ENCODE assay signal across 1 cellular context in genomic region chr6:7270320-7271204, GRCh38.
A peak's percentile ranks its signal among the peaks of the same experiment; 100 is the strongest.
TF ChIP-seq lines count a peak whose summit lies in the region.

No MANE protein-coding gene starts in this region.

TF ChIP-seq in HepG2, 621 proteins besides CTCF, POLR2A, EP300 and RAD21 (continued from another document and continues in another):
- no peak for TF ChIP-seq PBX3 (CRISPR knock-in tag; IDR thresholded peaks at IDR 0.05; ENCODE audit: borderline replicate concordance)
- TF ChIP-seq DMAP1 (CRISPR knock-in tag; IDR thresholded peaks at IDR 0.05) = no peak; the same call in 1 of the 2 replicates
- TF ChIP-seq ZNF274 (CRISPR knock-in tag; IDR thresholded peaks at IDR 0.05) = peak; percentile 20; the same call in 1 of the 2 replicates
- TF ChIP-seq AHR (CRISPR knock-in tag; IDR thresholded peaks at IDR 0.05) = no peak
- TF ChIP-seq, protein P1, sequence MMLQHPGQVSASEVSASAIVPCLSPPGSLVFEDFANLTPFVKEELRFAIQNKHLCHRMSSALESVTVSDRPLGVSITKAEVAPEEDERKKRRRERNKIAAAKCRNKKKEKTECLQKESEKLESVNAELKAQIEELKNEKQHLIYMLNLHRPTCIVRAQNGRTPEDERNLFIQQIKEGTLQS (CRISPR knock-in tag; IDR thresholded peaks at IDR 0.05) = no peak
- TF ChIP-seq MTF2 (CRISPR knock-in tag; IDR thresholded peaks at IDR 0.05; ENCODE audit: borderline replicate concordance) = no peak
- TF ChIP-seq RXRB (CRISPR knock-in tag; IDR thresholded peaks at IDR 0.05; ENCODE audit: borderline replicate concordance) = peak; percentile 76; the same call in 1 of the 2 replicates
- TF ChIP-seq, protein P2, sequence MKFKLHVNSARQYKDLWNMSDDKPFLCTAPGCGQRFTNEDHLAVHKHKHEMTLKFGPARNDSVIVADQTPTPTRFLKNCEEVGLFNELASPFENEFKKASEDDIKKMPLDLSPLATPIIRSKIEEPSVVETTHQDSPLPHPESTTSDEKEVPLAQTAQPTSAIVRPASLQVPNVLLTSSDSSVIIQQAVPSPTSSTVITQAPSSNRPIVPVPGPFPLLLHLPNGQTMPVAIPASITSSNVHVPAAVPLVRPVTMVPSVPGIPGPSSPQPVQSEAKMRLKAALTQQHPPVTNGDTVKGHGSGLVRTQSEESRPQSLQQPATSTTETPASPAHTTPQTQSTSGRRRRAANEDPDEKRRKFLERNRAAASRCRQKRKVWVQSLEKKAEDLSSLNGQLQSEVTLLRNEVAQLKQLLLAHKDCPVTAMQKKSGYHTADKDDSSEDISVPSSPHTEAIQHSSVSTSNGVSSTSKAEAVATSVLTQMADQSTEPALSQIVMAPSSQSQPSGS (CRISPR knock-in tag; IDR thresholded peaks at IDR 0.05) = peak; percentile 58; the same call in 1 of the 2 replicates
- TF ChIP-seq, protein P3, sequence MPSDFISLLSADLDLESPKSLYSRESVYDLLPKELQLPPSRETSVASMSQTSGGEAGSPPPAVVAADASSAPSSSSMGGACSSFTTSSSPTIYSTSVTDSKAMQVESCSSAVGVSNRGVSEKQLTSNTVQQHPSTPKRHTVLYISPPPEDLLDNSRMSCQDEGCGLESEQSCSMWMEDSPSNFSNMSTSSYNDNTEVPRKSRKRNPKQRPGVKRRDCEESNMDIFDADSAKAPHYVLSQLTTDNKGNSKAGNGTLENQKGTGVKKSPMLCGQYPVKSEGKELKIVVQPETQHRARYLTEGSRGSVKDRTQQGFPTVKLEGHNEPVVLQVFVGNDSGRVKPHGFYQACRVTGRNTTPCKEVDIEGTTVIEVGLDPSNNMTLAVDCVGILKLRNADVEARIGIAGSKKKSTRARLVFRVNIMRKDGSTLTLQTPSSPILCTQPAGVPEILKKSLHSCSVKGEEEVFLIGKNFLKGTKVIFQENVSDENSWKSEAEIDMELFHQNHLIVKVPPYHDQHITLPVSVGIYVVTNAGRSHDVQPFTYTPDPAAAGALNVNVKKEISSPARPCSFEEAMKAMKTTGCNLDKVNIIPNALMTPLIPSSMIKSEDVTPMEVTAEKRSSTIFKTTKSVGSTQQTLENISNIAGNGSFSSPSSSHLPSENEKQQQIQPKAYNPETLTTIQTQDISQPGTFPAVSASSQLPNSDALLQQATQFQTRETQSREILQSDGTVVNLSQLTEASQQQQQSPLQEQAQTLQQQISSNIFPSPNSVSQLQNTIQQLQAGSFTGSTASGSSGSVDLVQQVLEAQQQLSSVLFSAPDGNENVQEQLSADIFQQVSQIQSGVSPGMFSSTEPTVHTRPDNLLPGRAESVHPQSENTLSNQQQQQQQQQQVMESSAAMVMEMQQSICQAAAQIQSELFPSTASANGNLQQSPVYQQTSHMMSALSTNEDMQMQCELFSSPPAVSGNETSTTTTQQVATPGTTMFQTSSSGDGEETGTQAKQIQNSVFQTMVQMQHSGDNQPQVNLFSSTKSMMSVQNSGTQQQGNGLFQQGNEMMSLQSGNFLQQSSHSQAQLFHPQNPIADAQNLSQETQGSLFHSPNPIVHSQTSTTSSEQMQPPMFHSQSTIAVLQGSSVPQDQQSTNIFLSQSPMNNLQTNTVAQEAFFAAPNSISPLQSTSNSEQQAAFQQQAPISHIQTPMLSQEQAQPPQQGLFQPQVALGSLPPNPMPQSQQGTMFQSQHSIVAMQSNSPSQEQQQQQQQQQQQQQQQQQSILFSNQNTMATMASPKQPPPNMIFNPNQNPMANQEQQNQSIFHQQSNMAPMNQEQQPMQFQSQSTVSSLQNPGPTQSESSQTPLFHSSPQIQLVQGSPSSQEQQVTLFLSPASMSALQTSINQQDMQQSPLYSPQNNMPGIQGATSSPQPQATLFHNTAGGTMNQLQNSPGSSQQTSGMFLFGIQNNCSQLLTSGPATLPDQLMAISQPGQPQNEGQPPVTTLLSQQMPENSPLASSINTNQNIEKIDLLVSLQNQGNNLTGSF (CRISPR knock-in tag; IDR thresholded peaks at IDR 0.05) = no peak
- no peak for TF ChIP-seq ZNF251 (CRISPR knock-in tag; IDR thresholded peaks at IDR 0.05)
- TF ChIP-seq SMAD3 (CRISPR knock-in tag; IDR thresholded peaks at IDR 0.05) = no peak
- TF ChIP-seq NFATC3 (CRISPR knock-in tag; IDR thresholded peaks at IDR 0.05) = no peak
- TF ChIP-seq, protein P4, sequence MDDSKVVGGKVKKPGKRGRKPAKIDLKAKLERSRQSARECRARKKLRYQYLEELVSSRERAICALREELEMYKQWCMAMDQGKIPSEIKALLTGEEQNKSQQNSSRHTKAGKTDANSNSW (CRISPR knock-in tag; IDR thresholded peaks at IDR 0.05; ENCODE audit: borderline replicate concordance) = no peak
- no peak for TF ChIP-seq ZFP41 (CRISPR knock-in tag; IDR thresholded peaks at IDR 0.05; ENCODE audit: borderline replicate concordance)
- no peak; the same call in 1 of the 2 replicates for TF ChIP-seq ZNF557 (CRISPR knock-in tag; IDR thresholded peaks at IDR 0.05)
- TF ChIP-seq ZNF547 (CRISPR knock-in tag; IDR thresholded peaks at IDR 0.05) = no peak
- TF ChIP-seq BRD4 (CRISPR knock-in tag; IDR thresholded peaks at IDR 0.05) = 0 out of 2 replicates have a peak, but pooled peaks have one; percentile 37
- no peak for TF ChIP-seq BCL6 (CRISPR knock-in tag; IDR thresholded peaks at IDR 0.05)
- no peak for TF ChIP-seq PRMT3 (CRISPR knock-in tag; IDR thresholded peaks at IDR 0.05; ENCODE audit: borderline replicate concordance, low read depth)
- TF ChIP-seq, protein P5, sequence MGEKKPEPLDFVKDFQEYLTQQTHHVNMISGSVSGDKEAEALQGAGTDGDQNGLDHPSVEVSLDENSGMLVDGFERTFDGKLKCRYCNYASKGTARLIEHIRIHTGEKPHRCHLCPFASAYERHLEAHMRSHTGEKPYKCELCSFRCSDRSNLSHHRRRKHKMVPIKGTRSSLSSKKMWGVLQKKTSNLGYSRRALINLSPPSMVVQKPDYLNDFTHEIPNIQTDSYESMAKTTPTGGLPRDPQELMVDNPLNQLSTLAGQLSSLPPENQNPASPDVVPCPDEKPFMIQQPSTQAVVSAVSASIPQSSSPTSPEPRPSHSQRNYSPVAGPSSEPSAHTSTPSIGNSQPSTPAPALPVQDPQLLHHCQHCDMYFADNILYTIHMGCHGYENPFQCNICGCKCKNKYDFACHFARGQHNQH (CRISPR knock-in tag; IDR thresholded peaks at IDR 0.05) = peak; percentile 44; the same call in 1 of the 2 replicates
- TF ChIP-seq THAP11 (CRISPR knock-in tag; IDR thresholded peaks at IDR 0.05) = 0 out of 2 replicates have a peak, but pooled peaks have one; percentile 22
- peak; percentile 78; the same call in 1 of the 2 replicates for TF ChIP-seq NR2F2 (IDR thresholded peaks at IDR 0.05; ENCODE audit: borderline replicate concordance, low read depth)
- TF ChIP-seq FLYWCH1 (CRISPR knock-in tag; IDR thresholded peaks at IDR 0.05) = no peak
- peak; percentile 14; the same call in 1 of the 2 replicates for TF ChIP-seq SMC3 (IDR thresholded peaks at IDR 0.05; ENCODE audit: low read length)
- no peak for TF ChIP-seq MBD4 (IDR thresholded peaks at IDR 0.05; ENCODE audit: borderline replicate concordance, low read length)
- 0 out of 2 replicates have a peak, but pooled peaks have one; percentile 18 for TF ChIP-seq ERF (CRISPR knock-in tag; IDR thresholded peaks at IDR 0.05)
- TF ChIP-seq YY1 (IDR thresholded peaks at IDR 0.05; ENCODE audit: insufficient read depth, insufficient replicate concordance, low read depth, low read length) = peak; percentile 64
- no peak for TF ChIP-seq ZBTB1 (CRISPR knock-in tag; IDR thresholded peaks at IDR 0.05; ENCODE audit: borderline replicate concordance)
- TF ChIP-seq JARID2 (CRISPR knock-in tag; IDR thresholded peaks at IDR 0.05; ENCODE audit: insufficient replicate concordance) = no peak
- no peak for TF ChIP-seq AGO1 (IDR thresholded peaks at IDR 0.05; ENCODE audit: low read depth, low read length, poor library complexity, severe bottlenecking)
- TF ChIP-seq HIVEP1 (CRISPR knock-in tag; IDR thresholded peaks at IDR 0.05) = no peak
- TF ChIP-seq EEA1 (CRISPR knock-in tag; IDR thresholded peaks at IDR 0.05; ENCODE audit: borderline replicate concordance) = no peak
- peak; percentile 65 for TF ChIP-seq FOXP4 (CRISPR knock-in tag; IDR thresholded peaks at IDR 0.05)
- TF ChIP-seq ZNF660 (CRISPR knock-in tag; IDR thresholded peaks at IDR 0.05; ENCODE audit: borderline replicate concordance, low read depth) = no peak
- TF ChIP-seq KDM2A (CRISPR knock-in tag; IDR thresholded peaks at IDR 0.05; ENCODE audit: borderline replicate concordance, low read depth) = peak; percentile 54; the same call in 1 of the 2 replicates
- no peak for TF ChIP-seq ZNF234 (CRISPR knock-in tag; conservative IDR thresholded peaks at IDR 0.05)
- TF ChIP-seq ZBTB3 (CRISPR knock-in tag; IDR thresholded peaks at IDR 0.05; ENCODE audit: borderline replicate concordance, low read depth) = no peak; the same call in 1 of the 2 replicates
- no peak for TF ChIP-seq ZSCAN9 (CRISPR knock-in tag; IDR thresholded peaks at IDR 0.05; ENCODE audit: borderline replicate concordance)
- TF ChIP-seq, protein P6, sequence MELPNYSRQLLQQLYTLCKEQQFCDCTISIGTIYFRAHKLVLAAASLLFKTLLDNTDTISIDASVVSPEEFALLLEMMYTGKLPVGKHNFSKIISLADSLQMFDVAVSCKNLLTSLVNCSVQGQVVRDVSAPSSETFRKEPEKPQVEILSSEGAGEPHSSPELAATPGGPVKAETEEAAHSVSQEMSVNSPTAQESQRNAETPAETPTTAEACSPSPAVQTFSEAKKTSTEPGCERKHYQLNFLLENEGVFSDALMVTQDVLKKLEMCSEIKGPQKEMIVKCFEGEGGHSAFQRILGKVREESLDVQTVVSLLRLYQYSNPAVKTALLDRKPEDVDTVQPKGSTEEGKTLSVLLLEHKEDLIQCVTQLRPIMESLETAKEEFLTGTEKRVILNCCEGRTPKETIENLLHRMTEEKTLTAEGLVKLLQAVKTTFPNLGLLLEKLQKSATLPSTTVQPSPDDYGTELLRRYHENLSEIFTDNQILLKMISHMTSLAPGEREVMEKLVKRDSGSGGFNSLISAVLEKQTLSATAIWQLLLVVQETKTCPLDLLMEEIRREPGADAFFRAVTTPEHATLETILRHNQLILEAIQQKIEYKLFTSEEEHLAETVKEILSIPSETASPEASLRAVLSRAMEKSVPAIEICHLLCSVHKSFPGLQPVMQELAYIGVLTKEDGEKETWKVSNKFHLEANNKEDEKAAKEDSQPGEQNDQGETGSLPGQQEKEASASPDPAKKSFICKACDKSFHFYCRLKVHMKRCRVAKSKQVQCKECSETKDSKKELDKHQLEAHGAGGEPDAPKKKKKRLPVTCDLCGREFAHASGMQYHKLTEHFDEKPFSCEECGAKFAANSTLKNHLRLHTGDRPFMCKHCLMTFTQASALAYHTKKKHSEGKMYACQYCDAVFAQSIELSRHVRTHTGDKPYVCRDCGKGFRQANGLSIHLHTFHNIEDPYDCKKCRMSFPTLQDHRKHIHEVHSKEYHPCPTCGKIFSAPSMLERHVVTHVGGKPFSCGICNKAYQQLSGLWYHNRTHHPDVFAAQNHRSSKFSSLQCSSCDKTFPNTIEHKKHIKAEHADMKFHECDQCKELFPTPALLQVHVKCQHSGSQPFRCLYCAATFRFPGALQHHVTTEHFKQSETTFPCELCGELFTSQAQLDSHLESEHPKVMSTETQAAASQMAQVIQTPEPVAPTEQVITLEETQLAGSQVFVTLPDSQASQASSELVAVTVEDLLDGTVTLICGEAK (IDR thresholded peaks at IDR 0.05) = no peak
- TF ChIP-seq, protein P6 (CRISPR knock-in tag; IDR thresholded peaks at IDR 0.05) = peak; percentile 61; the same call in 1 of the 2 replicates
